Comparison of ENCODE assay signal across 17 cellular contexts in genomic region chr1:67987046-67987799, GRCh38.
DNase-seq lines count a peak whose midpoint lies in the region; ATAC-seq lines count a peak whose summit lies in the region.
"Had no signal": no experiment of that assay in that cellular context is flagged by ENCODE, and none has a peak within 500 bp of the region (broad histone marks: within the 10 kb centered on the region; RNA-seq: fewer than 3 reads in every experiment).

No MANE protein-coding gene starts in this region.

- H2BK120ac ChIP-seq in trophoblast cell (ENCODE audit: insufficient read depth, low read length, poor library complexity), result no peak overlapping the region

- H2AFZ ChIP-seq in trophoblast cell (ENCODE audit: insufficient read depth, low read length, poor library complexity), result no peak overlapping the region

- H4K8ac ChIP-seq in trophoblast cell (ENCODE audit: low read depth, low read length), result no peak overlapping the region

- CTCF ChIA-PET in activated CD4-positive, alpha-beta memory T cell treated with anti-CD3 and anti-CD28 coated beads for 36 hours (lab: Charles Lee), result no interaction called here

- no peaks in the 10 kb centered on the region for H3K36me3 Mint-ChIP-seq in activated CD4-positive, alpha-beta memory T cell treated with anti-CD3 and anti-CD28 coated beads for 36 hours
- H3K36me3 Mint-ChIP-seq: activated naive CD8-positive, alpha-beta T cell treated with anti-CD3 and anti-CD28 coated beads, Interleukin-2, amount 10 ng/mL, durations not matched to agents 7 days and 5 days; WTC11 had no signal

- no peaks in the 10 kb centered on the region for H3K79me2 ChIP-seq in trophoblast cell (ENCODE audit: control insufficient read depth, insufficient read depth, low read length, poor library complexity)

- no CpG with 5 or more reads among the region's 13 CpGs for whole genome bisulfite sequencing in trophoblast cell (ENCODE audit: extremely low coverage, insufficient coverage, insufficient read length)

- H3K27ac Mint-ChIP-seq in activated CD4-positive, alpha-beta memory T cell treated with anti-CD3 and anti-CD28 coated beads for 36 hours, result no peak overlapping the region
- H3K27ac Mint-ChIP-seq: activated naive CD8-positive, alpha-beta T cell treated with anti-CD3 and anti-CD28 coated beads, Interleukin-2, amount 10 ng/mL, durations not matched to agents 7 days and 5 days; WTC11 had no signal

- no peak overlapping the region for H3K4me2 ChIP-seq in trophoblast cell (ENCODE audit: low read length)

- H4K91ac ChIP-seq in trophoblast cell (ENCODE audit: low read depth, low read length), result no peak overlapping the region

- H3K9me3 ChIP-seq in trophoblast cell (ENCODE audit: insufficient read depth, low read depth, low read length), result no peaks in the 10 kb centered on the region
- H3K9me3 ChIP-seq: heart right ventricle, lower lobe of right lung had no signal

- POLR2A ChIA-PET in activated CD4-positive, alpha-beta memory T cell treated with anti-CD3 and anti-CD28 coated beads for 36 hours (lab: Charles Lee), result no interaction called here

- no peaks in the 10 kb centered on the region for H3K27me3 ChIP-seq in trophoblast cell (ENCODE audit: insufficient read depth, low read length)
- H3K27me3 ChIP-seq: dorsolateral prefrontal cortex, heart right ventricle had no signal

- H3K36me3 ChIP-seq in trophoblast cell (ENCODE audit: control insufficient read depth in 1 of 2, insufficient read depth in 2 of 2, low read length in 2 of 2), result no peaks in the 10 kb centered on the region
- H3K36me3 ChIP-seq: heart right ventricle, lower lobe of right lung had no signal

- H3K4ac ChIP-seq in trophoblast cell (ENCODE audit: low read depth, low read length), result no peak overlapping the region

- H3K23ac ChIP-seq in trophoblast cell (ENCODE audit: low read length), result no peak overlapping the region

- no peak overlapping the region for H3K14ac ChIP-seq in trophoblast cell (ENCODE audit: low read length)

- no peaks in the 10 kb centered on the region for H3K9me3 Mint-ChIP-seq in activated CD4-positive, alpha-beta memory T cell treated with anti-CD3 and anti-CD28 coated beads for 36 hours
- H3K9me3 Mint-ChIP-seq: activated naive CD8-positive, alpha-beta T cell treated with anti-CD3 and anti-CD28 coated beads, Interleukin-2, amount 10 ng/mL, durations not matched to agents 7 days and 5 days; neural crest cell; WTC11 had no signal

- no peak overlapping the region for H3K4me3 Mint-ChIP-seq in activated CD4-positive, alpha-beta memory T cell treated with anti-CD3 and anti-CD28 coated beads for 36 hours
- H3K4me3 Mint-ChIP-seq: activated naive CD8-positive, alpha-beta T cell treated with anti-CD3 and anti-CD28 coated beads, Interleukin-2, amount 10 ng/mL, durations not matched to agents 7 days and 5 days; neural crest cell; WTC11 had no signal

- H2AK5ac ChIP-seq in trophoblast cell (ENCODE audit: low read length), result no peak overlapping the region

- ATAC-seq in esophagus mucosa (peak; percentile 35), left ventricle myocardium superior (no peak), GM19351 (IDR thresholded peaks at IDR 0.05; ENCODE audit: unreplicated experiment) (no peak)
- ATAC-seq: heart right ventricle, lower lobe of right lung, WTC11 had no signal

- no peak overlapping the region for H2BK5ac ChIP-seq in trophoblast cell (ENCODE audit: low read depth, low read length, poor library complexity)

- H3K9ac ChIP-seq in trophoblast cell (ENCODE audit: low read length), result no peak overlapping the region

- H4K12ac ChIP-seq in trophoblast cell (ENCODE audit: low read depth, low read length), result no peak overlapping the region

- no peaks in the 10 kb centered on the region for H3K4me1 ChIP-seq in trophoblast cell (ENCODE audit: control insufficient read depth in 1 of 2, insufficient read depth in 2 of 2, low read length in 2 of 2)
- H3K4me1 ChIP-seq: lower lobe of right lung had no signal

- no peaks in the 10 kb centered on the region for H3K4me1 Mint-ChIP-seq in activated CD4-positive, alpha-beta memory T cell treated with anti-CD3 and anti-CD28 coated beads for 36 hours (ENCODE audit: low read depth)
- H3K4me1 Mint-ChIP-seq: activated naive CD8-positive, alpha-beta T cell treated with anti-CD3 and anti-CD28 coated beads, Interleukin-2, amount 10 ng/mL, durations not matched to agents 7 days and 5 days; neural crest cell; WTC11 had no signal

- H3K4me3 ChIP-seq in trophoblast cell (ENCODE audit: low read depth, low read length), result no peak overlapping the region
- H3K4me3 ChIP-seq: dorsolateral prefrontal cortex, heart right ventricle, lower lobe of right lung had no signal

- DNase-seq in EH (ENCODE audit: low read depth) (peak; percentile 92), RPMI7951 (ENCODE audit: low read depth) (peak; percentile 79), trophoblast cell (peak; percentile 73 to 96), left ventricle myocardium superior (no peak)
- no peak for DNase-seq in stimulated activated CD4-positive, alpha-beta T cell treated with anti-CD3 and anti-CD28 coated beads, Interleukin-1b, Interleukin-23, amount 100 ng/mL, for 48 hours
- DNase-seq in activated CD4-positive, alpha-beta memory T cell treated with anti-CD3 and anti-CD28 coated beads for 36 hours, result no peak
- DNase-seq: activated naive CD8-positive, alpha-beta T cell treated with anti-CD3 and anti-CD28 coated beads, Interleukin-2, amount 10 ng/mL, durations not matched to agents 7 days and 5 days; COR-L47; dorsolateral prefrontal cortex; heart right ventricle; lower lobe of right lung; NCI-H1930; SHP77 treated with DMSO at 0.1 percent for 48 hours had no signal

- intact Hi-C loops in left ventricle myocardium superior (cut with micrococcal nuclease), result no loop called here
- intact Hi-C loops in activated CD4-positive, alpha-beta memory T cell treated with anti-CD3 and anti-CD28 coated beads for 36 hours (cut with micrococcal nuclease), result no loop called here

- H3K18ac ChIP-seq in trophoblast cell (ENCODE audit: low read length), result no peak overlapping the region

- no peak overlapping the region for H2BK12ac ChIP-seq in trophoblast cell (ENCODE audit: low read length)

- no peak overlapping the region for H3K27ac ChIP-seq in trophoblast cell (ENCODE audit: low read depth, low read length)
- H3K27ac ChIP-seq: dorsolateral prefrontal cortex, heart right ventricle, lower lobe of right lung had no signal

- H3K79me1 ChIP-seq in trophoblast cell (ENCODE audit: low read length), result no peaks in the 10 kb centered on the region

- peaks cover 3% of the 10 kb centered on the region for H3K27me3 Mint-ChIP-seq in activated CD4-positive, alpha-beta memory T cell treated with anti-CD3 and anti-CD28 coated beads for 36 hours
- H3K27me3 Mint-ChIP-seq: activated naive CD8-positive, alpha-beta T cell treated with anti-CD3 and anti-CD28 coated beads, Interleukin-2, amount 10 ng/mL, durations not matched to agents 7 days and 5 days had no signal

Comparison
In these comparisons a context has a peak if more than half of its experiments do, and no peak if none do; other contexts are left out.
1. DNase-seq: peak in EH (single experiment), RPMI7951 (single experiment) and trophoblast cell (2 of 2); none in stimulated activated CD4-positive, alpha-beta T cell treated with anti-CD3 and anti-CD28 coated beads, Interleukin-1b, Interleukin-23, amount 100 ng/mL, for 48 hours (single experiment), left ventricle myocardium superior (single experiment) and activated CD4-positive, alpha-beta memory T cell treated with anti-CD3 and anti-CD28 coated beads for 36 hours (single experiment).